1 cellular context compared by ENCODE assay signal in genomic region chr21:41857771-41858300, GRCh38.
TF ChIP-seq lines count a peak whose summit lies in the region.

No MANE protein-coding gene starts in this region.

TF ChIP-seq in WTC11, 78 proteins besides CTCF, POLR2A, EP300 and RAD21 (continued from another document):
- TF ChIP-seq ELF4 (CRISPR knock-in tag; IDR thresholded peaks at IDR 0.05; ENCODE audit: low read depth), result no peak
- no peak for TF ChIP-seq TP53 (CRISPR knock-in tag; IDR thresholded peaks at IDR 0.05)
